In genomic region chr9:70673844-70674243, GRCh38 we compare ENCODE assay signal across 27 cellular contexts.
"Had no signal": no experiment of that assay in that cellular context is flagged by ENCODE, and none has a peak within 500 bp of the region (broad histone marks: within the 10 kb centered on the region; RNA-seq: fewer than 3 reads in every experiment).

No MANE protein-coding gene starts in this region.

- H3K27me3 ChIP-seq: stomach, suprapubic skin, testis, thyroid gland, tibial artery, tibial nerve, transverse colon, upper lobe of left lung, upper lobe of right lung, uterus, vagina had no signal

- H3K4me1 ChIP-seq: stomach, thyroid gland, transverse colon, upper lobe of left lung, upper lobe of right lung, uterus, vagina had no signal

- H3K27ac ChIP-seq: stomach, suprapubic skin, thoracic aorta, thyroid gland, tibial artery, tibial nerve, transverse colon, upper lobe of left lung, upper lobe of right lung, uterus, vagina had no signal

- ATAC-seq: stimulated activated effector memory CD8-positive, alpha-beta T cell treated with anti-CD3 and anti-CD28 coated beads, Interleukin-12 subunit alpha, Interleukin-12 subunit beta, amount 100 ng/mL, for 72 hours; stimulated activated memory B cell treated with anti-CD40 and anti-IgM and Interleukin-4, amounts not matched to agents 10 μg/mL and 1 μg/mL and 100 μg/mL, for 72 hours; stimulated activated naive B cell treated with anti-CD40 and anti-IgM and Interleukin-4, amounts not matched to agents 10 μg/mL and 1 μg/mL and 100 μg/mL, for 72 hours; stimulated activated naive CD8-positive, alpha-beta T cell treated with anti-CD3 and anti-CD28 coated beads, Interleukin-15, amount 100 ng/mL, for 72 hours; stimulated activated naive CD8-positive, alpha-beta T cell treated with anti-CD3 and anti-CD28 coated beads, Interleukin-15, Interleukin-2, amounts not matched to agents 100 U/mL and 50 U/mL, for 24 hours; upper lobe of right lung had no signal

- H3K9me3 ChIP-seq: stomach, suprapubic skin, testis, thoracic aorta, thyroid gland, tibial artery, tibial nerve, transverse colon, upper lobe of left lung, upper lobe of right lung, uterus, vagina had no signal

- H3K36me3 ChIP-seq: stomach, suprapubic skin, thoracic aorta, thyroid gland, tibial artery, tibial nerve, transverse colon, upper lobe of left lung, upper lobe of right lung, uterus, vagina had no signal

- FAIRE-seq: urothelium cell line had no signal

- H3K4me3 ChIP-seq: stomach, suprapubic skin, testis, thoracic aorta, thyroid gland, tibial artery, tibial nerve, transverse colon, upper lobe of left lung, upper lobe of right lung, uterus, vagina had no signal

- DNase-seq: stimulated activated CD4-positive, alpha-beta T cell treated with anti-CD3 and anti-CD28 coated beads, Interleukin-2, amount 100 ng/mL, for 48 hours; stimulated activated CD4-positive, alpha-beta T cell treated with anti-CD3 and anti-CD28 coated beads, Interleukin-4, amount 100 ng/mL, for 1 hour; stimulated activated CD4-positive, alpha-beta T cell treated with anti-CD3 and anti-CD28 coated beads, Interleukin-4, amount 100 ng/mL, for 24 hours; stimulated activated CD4-positive, alpha-beta T cell treated with anti-CD3 and anti-CD28 coated beads, Interleukin-4, amount 100 ng/mL, for 4 hours; stimulated activated CD8-positive, alpha-beta memory T cell treated with anti-CD3 and anti-CD28 coated beads, Interleukin-4, amount 100 ng/mL, for 48 hours; stimulated activated naive B cell treated with anti-CD40 and anti-IgM and Interleukin-4, amounts not matched to agents 10 μg/mL and 1 μg/mL and 100 μg/mL, for 72 hours; stimulated activated naive CD4-positive, alpha-beta T cell; stimulated activated naive CD4-positive, alpha-beta T cell treated with Interleukin-2 at 50 U/mL for 16 hours; stimulated activated naive CD8-positive, alpha-beta T cell treated with anti-CD3 and anti-CD28 coated beads, Interleukin-15, amount 100 ng/mL, for 72 hours; stimulated activated naive CD8-positive, alpha-beta T cell treated with anti-CD3 and anti-CD28 coated beads, Interleukin-15, Interleukin-2, amounts not matched to agents 100 U/mL and 50 U/mL, for 24 hours; stomach; substantia nigra; testis; thyroid gland; tibial artery; transverse colon; trophoblast cell; upper lobe of left lung; upper lobe of right lung; uterus had no signal
